ENCODE assay signal across 1 cellular context in the genomic region with DNA sequence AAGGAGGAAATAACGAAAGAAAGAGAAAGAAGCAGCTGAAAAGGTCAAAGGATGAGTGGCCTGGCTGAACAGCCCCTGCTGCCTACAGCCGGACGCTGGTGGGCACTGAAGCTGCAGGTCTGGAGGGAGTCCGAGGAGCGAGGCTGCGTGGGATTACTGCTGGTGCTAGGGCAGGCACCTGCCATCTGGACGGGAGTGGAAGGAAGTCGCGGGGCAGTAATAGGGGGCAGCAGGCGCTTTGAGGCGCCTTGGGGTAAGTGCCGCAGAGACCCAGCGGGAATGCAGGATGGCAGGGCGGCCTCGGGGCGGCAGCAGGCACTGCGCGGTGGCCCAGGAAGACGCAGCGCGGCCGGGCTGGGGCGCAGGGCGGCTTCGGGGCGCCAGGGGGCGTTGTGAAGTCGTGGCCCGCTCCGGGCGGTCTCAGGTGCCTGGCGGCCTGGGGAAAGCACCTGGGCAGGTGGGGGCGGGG.
A peak's percentile ranks its signal among the peaks of the same experiment; 100 is the strongest.
TF ChIP-seq lines count a peak whose summit lies in the region.

No MANE protein-coding gene starts in this region.

TF ChIP-seq in SK-N-SH, 30 proteins besides CTCF, POLR2A, EP300 and RAD21:
- TF ChIP-seq, protein P1, sequence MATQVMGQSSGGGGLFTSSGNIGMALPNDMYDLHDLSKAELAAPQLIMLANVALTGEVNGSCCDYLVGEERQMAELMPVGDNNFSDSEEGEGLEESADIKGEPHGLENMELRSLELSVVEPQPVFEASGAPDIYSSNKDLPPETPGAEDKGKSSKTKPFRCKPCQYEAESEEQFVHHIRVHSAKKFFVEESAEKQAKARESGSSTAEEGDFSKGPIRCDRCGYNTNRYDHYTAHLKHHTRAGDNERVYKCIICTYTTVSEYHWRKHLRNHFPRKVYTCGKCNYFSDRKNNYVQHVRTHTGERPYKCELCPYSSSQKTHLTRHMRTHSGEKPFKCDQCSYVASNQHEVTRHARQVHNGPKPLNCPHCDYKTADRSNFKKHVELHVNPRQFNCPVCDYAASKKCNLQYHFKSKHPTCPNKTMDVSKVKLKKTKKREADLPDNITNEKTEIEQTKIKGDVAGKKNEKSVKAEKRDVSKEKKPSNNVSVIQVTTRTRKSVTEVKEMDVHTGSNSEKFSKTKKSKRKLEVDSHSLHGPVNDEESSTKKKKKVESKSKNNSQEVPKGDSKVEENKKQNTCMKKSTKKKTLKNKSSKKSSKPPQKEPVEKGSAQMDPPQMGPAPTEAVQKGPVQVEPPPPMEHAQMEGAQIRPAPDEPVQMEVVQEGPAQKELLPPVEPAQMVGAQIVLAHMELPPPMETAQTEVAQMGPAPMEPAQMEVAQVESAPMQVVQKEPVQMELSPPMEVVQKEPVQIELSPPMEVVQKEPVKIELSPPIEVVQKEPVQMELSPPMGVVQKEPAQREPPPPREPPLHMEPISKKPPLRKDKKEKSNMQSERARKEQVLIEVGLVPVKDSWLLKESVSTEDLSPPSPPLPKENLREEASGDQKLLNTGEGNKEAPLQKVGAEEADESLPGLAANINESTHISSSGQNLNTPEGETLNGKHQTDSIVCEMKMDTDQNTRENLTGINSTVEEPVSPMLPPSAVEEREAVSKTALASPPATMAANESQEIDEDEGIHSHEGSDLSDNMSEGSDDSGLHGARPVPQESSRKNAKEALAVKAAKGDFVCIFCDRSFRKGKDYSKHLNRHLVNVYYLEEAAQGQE (IDR thresholded peaks at IDR 0.05; ENCODE audit: low read depth, low read length), result no peak
- TF ChIP-seq SMC3 (IDR thresholded peaks at IDR 0.05; ENCODE audit: low read depth, low read length) (peak; percentile 90), MEF2A (IDR thresholded peaks at IDR 0.05; ENCODE audit: borderline replicate concordance, low read depth) (no peak), NRF1 (IDR thresholded peaks at IDR 0.05; ENCODE audit: low read depth, low read length) (peak; percentile 14; the same call in 1 of the 2 replicates)
